ENCODE assay signal across 18 cellular contexts in the genomic region with DNA sequence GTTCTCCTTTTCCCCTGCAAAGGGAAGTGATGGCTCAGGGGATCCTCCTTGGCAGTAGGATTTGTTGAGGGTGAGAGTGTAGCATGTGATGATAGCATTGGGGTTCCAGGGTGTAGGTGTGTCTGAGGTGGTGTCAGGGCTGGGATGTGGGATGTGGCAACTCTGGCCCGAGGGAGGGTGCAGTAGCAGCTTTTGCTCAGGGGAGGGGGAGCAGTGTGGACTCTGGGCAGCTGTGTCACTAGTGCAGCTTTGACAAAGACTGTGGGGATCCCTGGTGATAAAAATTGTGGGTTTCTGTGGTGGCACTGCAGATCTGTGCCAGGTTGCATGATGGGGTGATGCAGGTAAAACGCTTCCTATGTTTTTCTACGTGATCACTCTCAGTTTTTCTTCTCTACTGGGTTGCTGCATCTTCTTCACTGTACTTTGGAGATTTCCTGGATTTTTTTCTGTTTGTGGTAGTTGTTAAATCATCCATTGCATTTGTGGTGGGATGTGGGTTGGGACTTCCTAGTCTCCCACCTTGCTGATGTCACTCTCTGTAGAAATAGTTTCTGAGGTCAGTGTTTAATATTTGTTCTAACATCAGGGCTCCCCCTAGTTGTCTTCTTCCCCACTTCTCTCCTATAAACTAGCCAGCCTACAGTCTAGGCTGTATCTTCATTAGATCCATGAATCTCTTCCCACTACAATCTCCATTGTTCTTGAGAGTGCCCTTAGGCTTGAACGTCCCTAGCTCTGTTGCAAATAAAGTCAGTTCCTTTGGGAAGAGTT.
A peak's percentile ranks its signal among the peaks of the same experiment; 100 is the strongest.
DNase-seq lines count a peak whose midpoint lies in the region; ATAC-seq and TF ChIP-seq lines count a peak whose summit lies in the region.
"Had no signal": no experiment of that assay in that cellular context is flagged by ENCODE, and none has a peak within 500 bp of the region (broad histone marks: within the 10 kb centered on the region; RNA-seq: fewer than 3 reads in every experiment).

No MANE protein-coding gene starts in this region.

- H3K9me3 Mint-ChIP-seq in natural killer cell treated with Interleukin-12 subunit alpha and Interleukin-12 subunit beta and Interleukin-15 and Interleukin-18, amount 100 ng/mL, for 72 hours, result no peaks in the 10 kb centered on the region
- no peaks in the 10 kb centered on the region for H3K9me3 Mint-ChIP-seq in natural killer cell
- no peaks in the 10 kb centered on the region for H3K9me3 Mint-ChIP-seq in stimulated activated effector memory CD8-positive, alpha-beta T cell treated with anti-CD3 and anti-CD28 coated beads, Interleukin-12 subunit alpha, Interleukin-12 subunit beta, amount 100 ng/mL, for 72 hours

- H3K4me3 ChIP-seq in RWPE2 (ENCODE audit: severe bottlenecking) (no peak overlapping the region), choroid plexus epithelial cell (ENCODE audit: low read depth, low read length) (no peak overlapping the region)
- H3K4me3 ChIP-seq: BLaER1 treated with 17β-estradiol and CSF1 and Interleukin-3, amounts not matched to agents 10 nM and 100 nM; SK-N-MC had no signal

- no peak overlapping the region for H3K27ac Mint-ChIP-seq in natural killer cell treated with Interleukin-12 subunit alpha and Interleukin-12 subunit beta and Interleukin-15 and Interleukin-18, amount 100 ng/mL, for 72 hours
- H3K27ac Mint-ChIP-seq in natural killer cell, result no peak overlapping the region
- peak overlapping the region; percentile 44 for H3K27ac Mint-ChIP-seq in stimulated activated effector memory CD8-positive, alpha-beta T cell treated with anti-CD3 and anti-CD28 coated beads, Interleukin-12 subunit alpha, Interleukin-12 subunit beta, amount 100 ng/mL, for 72 hours
- H3K27ac Mint-ChIP-seq: IgD-negative memory B cell had no signal

- no peaks in the 10 kb centered on the region for H3K36me3 Mint-ChIP-seq in natural killer cell treated with Interleukin-12 subunit alpha and Interleukin-12 subunit beta and Interleukin-15 and Interleukin-18, amount 100 ng/mL, for 72 hours
- no peaks in the 10 kb centered on the region for H3K36me3 Mint-ChIP-seq in natural killer cell
- H3K36me3 Mint-ChIP-seq in stimulated activated effector memory CD8-positive, alpha-beta T cell treated with anti-CD3 and anti-CD28 coated beads, Interleukin-12 subunit alpha, Interleukin-12 subunit beta, amount 100 ng/mL, for 72 hours, result no peaks in the 10 kb centered on the region
- H3K36me3 Mint-ChIP-seq: IgD-negative memory B cell had no signal

- H3K27me3 Mint-ChIP-seq in natural killer cell treated with Interleukin-12 subunit alpha and Interleukin-12 subunit beta and Interleukin-15 and Interleukin-18, amount 100 ng/mL, for 72 hours, result peaks cover 0 to 7% of the 10 kb centered on the region in 2 donors
- no peaks in the 10 kb centered on the region for H3K27me3 Mint-ChIP-seq in natural killer cell (ENCODE audit: low read depth in 2 of 2)
- H3K27me3 Mint-ChIP-seq: IgD-negative memory B cell had no signal

- intact Hi-C loops in natural killer cell (cut with micrococcal nuclease), result no loop called here

- no peaks in the 10 kb centered on the region for H3K36me3 ChIP-seq in RWPE2 (ENCODE audit: low read depth)

- no peaks in the 10 kb centered on the region for H3K27me3 ChIP-seq in RWPE2 (ENCODE audit: insufficient read depth, poor library complexity, severe bottlenecking)
- H3K27me3 ChIP-seq: BLaER1 treated with 17β-estradiol and CSF1 and Interleukin-3, amounts not matched to agents 10 nM and 100 nM had no signal

- H3K4me1 Mint-ChIP-seq in natural killer cell treated with Interleukin-12 subunit alpha and Interleukin-12 subunit beta and Interleukin-15 and Interleukin-18, amount 100 ng/mL, for 72 hours (ENCODE audit: low read depth in 2 of 2), result peaks cover 0 to 7% of the 10 kb centered on the region in 2 donors
- peaks cover 0 to 8% of the 10 kb centered on the region in 2 donors for H3K4me1 Mint-ChIP-seq in natural killer cell
- H3K4me1 Mint-ChIP-seq in stimulated activated effector memory CD8-positive, alpha-beta T cell treated with anti-CD3 and anti-CD28 coated beads, Interleukin-12 subunit alpha, Interleukin-12 subunit beta, amount 100 ng/mL, for 72 hours, result no peaks in the 10 kb centered on the region
- H3K4me1 Mint-ChIP-seq: IgD-negative memory B cell had no signal

- no peak for DNase-seq in natural killer cell treated with Interleukin-12 subunit alpha and Interleukin-12 subunit beta and Interleukin-15 and Interleukin-18, amount 100 ng/mL, for 72 hours (ENCODE audit: low spot score)
- DNase-seq in natural killer cell, result no peak
- DNase-seq in RWPE2 (ENCODE audit: low spot score), result no peak
- no peak for DNase-seq in choroid plexus epithelial cell (ENCODE audit: low read depth)
- DNase-seq in stimulated activated effector memory CD8-positive, alpha-beta T cell treated with anti-CD3 and anti-CD28 coated beads, Interleukin-12 subunit alpha, Interleukin-12 subunit beta, amount 100 ng/mL, for 72 hours (ENCODE audit: low spot score in 2 of 2), result no peak
- DNase-seq in DMS153 treated with DMSO at 0.1 percent for 48 hours (lab: John Stamatoyannopoulos, UW; ENCODE audit: unreplicated experiment), result no peak
- DNase-seq: 8988T, DND-41, NCI-H187 treated with DMSO at 0.1 percent for 48 hours, NCI-H2171, NCI-H446 treated with DMSO at 0.1 percent for 48 hours, NCI-H748 treated with DMSO at 0.1 percent for 48 hours had no signal

- TF ChIP-seq CTCF in natural killer cell (IDR thresholded peaks at IDR 0.05) (no peak), RWPE2 (IDR thresholded peaks at IDR 0.05; ENCODE audit: poor library complexity, severe bottlenecking) (peak; percentile 10), choroid plexus epithelial cell (conservative IDR thresholded peaks at IDR 0.05; ENCODE audit: low read depth, low read length) (peak; percentile 17)

- no peak overlapping the region for H3K27ac ChIP-seq in RWPE2 (ENCODE audit: poor library complexity, severe bottlenecking)
- H3K27ac ChIP-seq: BLaER1 treated with 17β-estradiol and CSF1 and Interleukin-3, amounts not matched to agents 10 nM and 100 nM; SK-N-MC had no signal

- no peaks in the 10 kb centered on the region for H3K9me3 ChIP-seq in RWPE2 (ENCODE audit: severe bottlenecking)
- H3K9me3 ChIP-seq: BLaER1 treated with 17β-estradiol and CSF1 and Interleukin-3, amounts not matched to agents 10 nM and 100 nM had no signal

- H3K4me3 Mint-ChIP-seq in natural killer cell treated with Interleukin-12 subunit alpha and Interleukin-12 subunit beta and Interleukin-15 and Interleukin-18, amount 100 ng/mL, for 72 hours, result no peak overlapping the region
- no peak overlapping the region for H3K4me3 Mint-ChIP-seq in natural killer cell
- H3K4me3 Mint-ChIP-seq in stimulated activated effector memory CD8-positive, alpha-beta T cell treated with anti-CD3 and anti-CD28 coated beads, Interleukin-12 subunit alpha, Interleukin-12 subunit beta, amount 100 ng/mL, for 72 hours, result no peak overlapping the region
- H3K4me3 Mint-ChIP-seq: IgD-negative memory B cell had no signal

- peak; percentile 43 to 56 for ATAC-seq in natural killer cell treated with Interleukin-12 subunit alpha and Interleukin-12 subunit beta and Interleukin-15 and Interleukin-18, amount 100 ng/mL, for 72 hours
- ATAC-seq in natural killer cell (no peak), RWPE2 (ENCODE audit: low read depth) (no peak), HG02840 (IDR thresholded peaks at IDR 0.05; ENCODE audit: low FRiP score, unreplicated experiment) (no peak), GM21723 (IDR thresholded peaks at IDR 0.05; ENCODE audit: unreplicated experiment) (no peak)
- no peak for ATAC-seq in stimulated activated effector memory CD8-positive, alpha-beta T cell treated with anti-CD3 and anti-CD28 coated beads, Interleukin-12 subunit alpha, Interleukin-12 subunit beta, amount 100 ng/mL, for 72 hours
- ATAC-seq: Right ventricle myocardium inferior had no signal

- H3K4me1 ChIP-seq in RWPE2 (ENCODE audit: insufficient read depth, poor library complexity, severe bottlenecking), result no peaks in the 10 kb centered on the region

Comparison
In these comparisons a context has a peak if more than half of its experiments do, and no peak if none do; other contexts are left out.
1. ATAC-seq: peak in natural killer cell treated with Interleukin-12 subunit alpha and Interleukin-12 subunit beta and Interleukin-15 and Interleukin-18, amount 100 ng/mL, for 72 hours (2 of 2); none in natural killer cell (0 of 3), RWPE2 (single experiment), stimulated activated effector memory CD8-positive, alpha-beta T cell treated with anti-CD3 and anti-CD28 coated beads, Interleukin-12 subunit alpha, Interleukin-12 subunit beta, amount 100 ng/mL, for 72 hours (single experiment), HG02840 (single experiment) and GM21723 (single experiment).